In the genomic region with DNA sequence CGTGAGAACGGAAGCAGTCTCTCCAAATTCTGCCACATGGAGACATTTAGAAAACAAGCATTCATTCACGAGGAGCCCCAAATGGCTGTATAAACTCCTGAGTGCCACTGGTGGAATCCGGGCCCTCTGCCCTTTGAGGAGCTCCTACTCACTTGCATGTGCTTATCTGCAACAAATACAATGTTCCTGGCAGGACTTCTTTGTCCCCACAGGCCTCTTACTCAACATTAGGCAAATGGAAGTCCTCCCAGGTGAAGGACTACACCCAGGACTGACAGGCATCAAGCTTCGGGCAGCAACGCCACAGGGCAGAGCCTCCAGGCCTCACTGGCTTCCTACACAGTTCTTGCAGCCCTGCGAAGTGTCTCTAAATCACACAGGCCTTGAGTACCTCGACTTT, we compare ENCODE assay signal across 1 cellular context.
A peak's percentile ranks its signal among the peaks of the same experiment; 100 is the strongest.
TF ChIP-seq lines count a peak whose summit lies in the region.

No MANE protein-coding gene starts in this region.

TF ChIP-seq in liver, 16 proteins besides CTCF, POLR2A, EP300 and RAD21 (continued from another document):
- TF ChIP-seq, protein P1, sequence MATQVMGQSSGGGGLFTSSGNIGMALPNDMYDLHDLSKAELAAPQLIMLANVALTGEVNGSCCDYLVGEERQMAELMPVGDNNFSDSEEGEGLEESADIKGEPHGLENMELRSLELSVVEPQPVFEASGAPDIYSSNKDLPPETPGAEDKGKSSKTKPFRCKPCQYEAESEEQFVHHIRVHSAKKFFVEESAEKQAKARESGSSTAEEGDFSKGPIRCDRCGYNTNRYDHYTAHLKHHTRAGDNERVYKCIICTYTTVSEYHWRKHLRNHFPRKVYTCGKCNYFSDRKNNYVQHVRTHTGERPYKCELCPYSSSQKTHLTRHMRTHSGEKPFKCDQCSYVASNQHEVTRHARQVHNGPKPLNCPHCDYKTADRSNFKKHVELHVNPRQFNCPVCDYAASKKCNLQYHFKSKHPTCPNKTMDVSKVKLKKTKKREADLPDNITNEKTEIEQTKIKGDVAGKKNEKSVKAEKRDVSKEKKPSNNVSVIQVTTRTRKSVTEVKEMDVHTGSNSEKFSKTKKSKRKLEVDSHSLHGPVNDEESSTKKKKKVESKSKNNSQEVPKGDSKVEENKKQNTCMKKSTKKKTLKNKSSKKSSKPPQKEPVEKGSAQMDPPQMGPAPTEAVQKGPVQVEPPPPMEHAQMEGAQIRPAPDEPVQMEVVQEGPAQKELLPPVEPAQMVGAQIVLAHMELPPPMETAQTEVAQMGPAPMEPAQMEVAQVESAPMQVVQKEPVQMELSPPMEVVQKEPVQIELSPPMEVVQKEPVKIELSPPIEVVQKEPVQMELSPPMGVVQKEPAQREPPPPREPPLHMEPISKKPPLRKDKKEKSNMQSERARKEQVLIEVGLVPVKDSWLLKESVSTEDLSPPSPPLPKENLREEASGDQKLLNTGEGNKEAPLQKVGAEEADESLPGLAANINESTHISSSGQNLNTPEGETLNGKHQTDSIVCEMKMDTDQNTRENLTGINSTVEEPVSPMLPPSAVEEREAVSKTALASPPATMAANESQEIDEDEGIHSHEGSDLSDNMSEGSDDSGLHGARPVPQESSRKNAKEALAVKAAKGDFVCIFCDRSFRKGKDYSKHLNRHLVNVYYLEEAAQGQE (IDR thresholded peaks at IDR 0.05): peak; percentile 68
- no peak for TF ChIP-seq TAF1 (conservative IDR thresholded peaks at IDR 0.05)
- TF ChIP-seq YY1 (IDR thresholded peaks at IDR 0.05): peak; percentile 67
- TF ChIP-seq HNF4A (conservative IDR thresholded peaks at IDR 0.05): peak; percentile 69 to 90
